ENCODE assay signal across 25 cellular contexts in the genomic region with DNA sequence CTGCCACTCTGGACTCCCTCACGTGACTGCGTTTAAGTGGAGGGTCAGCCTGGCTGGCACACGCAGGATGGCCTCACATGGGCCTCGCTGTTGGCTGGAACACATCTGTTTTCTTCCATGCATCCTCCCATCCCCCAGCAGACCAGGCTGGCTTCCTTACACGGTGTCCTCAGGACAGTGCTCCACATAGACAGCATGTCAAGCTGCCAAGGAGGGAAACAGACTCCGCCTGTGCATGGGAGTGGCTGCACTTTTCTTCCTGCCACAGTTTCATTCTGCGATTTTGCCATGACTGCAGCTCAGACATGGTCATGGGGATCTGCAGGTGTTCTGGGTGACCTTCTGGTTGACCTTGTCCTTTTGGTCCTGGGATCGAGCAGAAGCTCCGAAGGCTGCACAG.
"Had no signal": no experiment of that assay in that cellular context is flagged by ENCODE, and none has a peak within 500 bp of the region (broad histone marks: within the 10 kb centered on the region; RNA-seq: fewer than 3 reads in every experiment).

No MANE protein-coding gene starts in this region.

- H3K36me3 ChIP-seq: ovary, tibial artery had no signal

- H3K27me3 ChIP-seq: body of pancreas, ovary had no signal

- FAIRE-seq: frontal cortex, keratinocyte, urothelium cell line had no signal

- H3K4me3 ChIP-seq: body of pancreas, ovary, tibial artery had no signal

- H3K9me3 ChIP-seq: body of pancreas, tibial artery had no signal

- ATAC-seq: activated CD8-positive, alpha-beta T cell treated with anti-CD3 and anti-CD28 coated beads for 36 hours; activated T-helper 17 cell treated with anti-CD3 and anti-CD28 coated beads, Interleukin-2, amount 50 U/mL, for 72 hours; body of pancreas; left ventricle myocardium superior; naive thymus-derived CD4-positive, alpha-beta T cell; sciatic nerve had no signal

- DNase-seq: activated CD4-positive, alpha-beta T cell treated with anti-CD3 and anti-CD28 coated beads for 48 hours; activated CD4-positive, CD25-positive, alpha-beta regulatory T cell; activated CD8-positive, alpha-beta T cell treated with anti-CD3 and anti-CD28 coated beads for 36 hours; activated naive CD4-positive, alpha-beta T cell treated with anti-CD3 and anti-CD28 coated beads for 36 hours; activated T-cell treated with anti-CD3 and anti-CD28 coated beads, Interleukin-2, amount 50 U/mL, for 1 hour; body of pancreas; caudate nucleus; endodermal cell; head of caudate nucleus; left ventricle myocardium superior; mesenchymal stem cell; naive thymus-derived CD4-positive, alpha-beta T cell; ovary; stimulated activated CD4-positive, alpha-beta T cell treated with anti-CD3 and anti-CD28 coated beads, Interleukin-1b, Interleukin-23, amount 100 ng/mL, for 48 hours; stimulated activated naive CD4-positive, alpha-beta T cell treated with Interleukin-2 at 50 U/mL for 16 hours; substantia nigra; T-helper 1 cell; T-helper 9 cell had no signal

- H3K27ac ChIP-seq: body of pancreas, epithelial cell of prostate, ovary, tibial artery had no signal

- H3K4me1 ChIP-seq: body of pancreas, tibial artery had no signal
